ENCODE assay signal across 31 cellular contexts in the genomic region with DNA sequence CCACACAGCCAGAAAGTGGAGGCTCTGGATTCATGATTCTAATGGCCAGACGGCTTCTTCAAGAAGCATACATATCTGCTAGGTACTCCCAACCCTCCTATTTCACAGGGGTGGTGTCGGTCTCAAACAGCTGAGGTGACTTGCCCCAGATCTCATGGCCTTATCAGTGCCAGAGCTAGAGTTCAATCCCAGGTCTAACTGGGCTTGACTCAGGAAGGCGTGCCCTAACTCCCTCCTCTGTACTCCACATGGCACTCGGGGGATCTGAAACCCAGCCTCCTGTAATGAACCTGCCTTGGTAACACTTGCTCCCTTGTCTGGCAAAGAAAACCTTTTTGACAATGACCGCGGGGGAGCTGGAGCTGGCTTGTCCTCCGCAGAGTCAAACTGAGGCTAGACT. TPM values are rescaled to one million over a fixed set of nuclear protein-coding genes. Genes with fewer than 3 reads are reported as not detected.
DNase-seq lines count a peak whose midpoint lies in the region; ATAC-seq and TF ChIP-seq lines count a peak whose summit lies in the region.
"Had no signal": no experiment of that assay in that cellular context is flagged by ENCODE, and none has a peak within 500 bp of the region (broad histone marks: within the 10 kb centered on the region; RNA-seq: fewer than 3 reads in every experiment).

No MANE protein-coding gene starts in this region.

- 43 to 66% methylated on average over 7 of the region's 7 CpGs for WGBS in sigmoid colon, 2 donors

- TF ChIP-seq EP300 in sigmoid colon (IDR thresholded peaks at IDR 0.05), result no peak

- DNase-seq in H7 (peak; percentile 51), WTC11 (ENCODE audit: low spot score) (no peak), mesothelial cell of epicardium (ENCODE audit: low spot score in 2 of 2, unreplicated experiment in 2 of 2) (no peak), sigmoid colon (no peak), NCI-H1694 treated with DMSO at 0.1 percent for 48 hours (lab: John Stamatoyannopoulos, UW) (no peak), SHP77 (lab: John Stamatoyannopoulos, UW) (no peak)
- DNase-seq in activated naive CD4-positive, alpha-beta T cell treated with Interleukin-2 at 50 U/mL for 16 hours, result no peak
- DNase-seq: activated CD4-positive, CD25-positive, alpha-beta regulatory T cell; activated CD8-positive, alpha-beta memory T cell treated with anti-CD3 and anti-CD28 coated beads, Interleukin-2, amount 10 ng/mL, durations not matched to agents 7 days and 5 days; activated naive CD4-positive, alpha-beta T cell; activated T-cell treated with anti-CD3 and anti-CD28 coated beads, Interleukin-2, amount 50 U/mL, for 72 hours; CD4-positive, alpha-beta memory T cell; DMS153; effector CD4-positive, alpha-beta T cell; gastrocnemius medialis; HFFc6; hippocampal formation; mesendoderm; naive thymus-derived CD8-positive, alpha-beta T cell; NCI-H1048; NCI-H187; NCI-H524; PC-9; SHP77 treated with DMSO at 0.1 percent for 48 hours; stimulated activated CD4-positive, alpha-beta T cell treated with anti-CD3 and anti-CD28 coated beads, Interleukin-4, amount 100 ng/mL, for 4 hours had no signal

- no peak for ATAC-seq in WTC11
- ATAC-seq: activated CD8-positive, alpha-beta memory T cell treated with anti-CD3 and anti-CD28 coated beads, Interleukin-2, amount 10 ng/mL, durations not matched to agents 7 days and 5 days; activated T-cell treated with anti-CD3 and anti-CD28 coated beads, Interleukin-2, amount 50 U/mL, for 72 hours; gastrocnemius medialis; naive thymus-derived CD8-positive, alpha-beta T cell; stimulated activated memory B cell treated with anti-CD40 and anti-IgM and Interleukin-4, amounts not matched to agents 10 μg/mL and 1 μg/mL and 100 μg/mL, for 72 hours had no signal

- H3K36me3 ChIP-seq in H7 (replicated peaks; ENCODE audit: control insufficient read depth, insufficient read depth, low read length) (peaks cover 7% of the 10 kb centered on the region), sigmoid colon (peaks cover 20 to 43% (median 33%) of the 10 kb centered on the region in 4 donors)

- intact Hi-C loops in sigmoid colon (cut with DNase I), result no loop called here

- no peak overlapping the region for H3K4me3 Mint-ChIP-seq in WTC11
- H3K4me3 Mint-ChIP-seq in mesothelial cell of epicardium, result no peak overlapping the region
- H3K4me3 Mint-ChIP-seq: activated CD8-positive, alpha-beta memory T cell treated with anti-CD3 and anti-CD28 coated beads, Interleukin-2, amount 10 ng/mL, durations not matched to agents 7 days and 5 days; activated T-cell treated with anti-CD3 and anti-CD28 coated beads, Interleukin-2, amount 50 U/mL, for 72 hours; CD4-positive, alpha-beta memory T cell; HFFc6; naive thymus-derived CD8-positive, alpha-beta T cell; stimulated activated memory B cell treated with anti-CD40 and anti-IgM and Interleukin-4, amounts not matched to agents 10 μg/mL and 1 μg/mL and 100 μg/mL, for 72 hours had no signal

- H3K27me3 ChIP-seq in H7 (ENCODE audit: control insufficient read depth, insufficient read depth, low read length) (no peaks in the 10 kb centered on the region), sigmoid colon (peaks cover 0 to 18% (median 5%) of the 10 kb centered on the region in 3 donors)
- H3K27me3 ChIP-seq: pancreas, right atrium auricular region had no signal

- peaks cover 0 to 40% (median 32%) of the 10 kb centered on the region in 4 donors for H3K4me1 ChIP-seq in sigmoid colon
- H3K4me1 ChIP-seq: pancreas had no signal

- H3K36me3 Mint-ChIP-seq in WTC11, result no peaks in the 10 kb centered on the region
- peaks cover 1% of the 10 kb centered on the region for H3K36me3 Mint-ChIP-seq in mesothelial cell of epicardium
- H3K36me3 Mint-ChIP-seq: activated CD8-positive, alpha-beta memory T cell treated with anti-CD3 and anti-CD28 coated beads, Interleukin-2, amount 10 ng/mL, durations not matched to agents 7 days and 5 days; stimulated activated memory B cell treated with anti-CD40 and anti-IgM and Interleukin-4, amounts not matched to agents 10 μg/mL and 1 μg/mL and 100 μg/mL, for 72 hours had no signal

- H3K27ac Mint-ChIP-seq in WTC11, result peak overlapping the region; percentile 60
- H3K27ac Mint-ChIP-seq in mesothelial cell of epicardium, result peak overlapping the region; percentile 50
- H3K27ac Mint-ChIP-seq: activated CD8-positive, alpha-beta memory T cell treated with anti-CD3 and anti-CD28 coated beads, Interleukin-2, amount 10 ng/mL, durations not matched to agents 7 days and 5 days; activated T-cell treated with anti-CD3 and anti-CD28 coated beads, Interleukin-2, amount 50 U/mL, for 72 hours; HFFc6; naive thymus-derived CD8-positive, alpha-beta T cell; stimulated activated memory B cell treated with anti-CD40 and anti-IgM and Interleukin-4, amounts not matched to agents 10 μg/mL and 1 μg/mL and 100 μg/mL, for 72 hours had no signal

- H3K27me3 Mint-ChIP-seq in WTC11 (ENCODE audit: low read depth) (no peaks in the 10 kb centered on the region), mesothelial cell of epicardium (ENCODE audit: low read depth) (no peaks in the 10 kb centered on the region)
- H3K27me3 Mint-ChIP-seq: activated CD8-positive, alpha-beta memory T cell treated with anti-CD3 and anti-CD28 coated beads, Interleukin-2, amount 10 ng/mL, durations not matched to agents 7 days and 5 days; CD4-positive, alpha-beta memory T cell had no signal

- no peak overlapping the region for H3K4me3 ChIP-seq in H7 (ENCODE audit: insufficient read depth, low read depth, low read length)
- no peak overlapping the region for H3K4me3 ChIP-seq in sigmoid colon
- H3K4me3 ChIP-seq: gastrocnemius medialis, pancreas, PC-9, right atrium auricular region, suprapubic skin had no signal

- POLR2A ChIA-PET in WTC11 (lab: Charles Lee), result no interaction called here

- H3K9me3 ChIP-seq in sigmoid colon, result no peaks in the 10 kb centered on the region
- H3K9me3 ChIP-seq: gastrocnemius medialis, pancreas, right atrium auricular region, suprapubic skin had no signal

- CTCF ChIA-PET in WTC11 (lab: Charles Lee), result interaction anchor here (1.1 to 8.4 kb wide), 7 partner anchors 29 to 193 kb away, joined by 3 to 69 read pairs (median 14); no protein-coding TSS in a partner anchor

- TF ChIP-seq CTCF in WTC11 (IDR thresholded peaks at IDR 0.05) (no peak), mesothelial cell of epicardium (IDR thresholded peaks at IDR 0.05; ENCODE audit: unreplicated experiment) (no peak), sigmoid colon (IDR thresholded peaks at IDR 0.05) (no peak)

- no peak for TF ChIP-seq POLR2A in sigmoid colon (IDR thresholded peaks at IDR 0.05)

- no peaks in the 10 kb centered on the region for H3K4me1 Mint-ChIP-seq in WTC11
- peaks cover 6% of the 10 kb centered on the region for H3K4me1 Mint-ChIP-seq in mesothelial cell of epicardium
- H3K4me1 Mint-ChIP-seq: activated CD8-positive, alpha-beta memory T cell treated with anti-CD3 and anti-CD28 coated beads, Interleukin-2, amount 10 ng/mL, durations not matched to agents 7 days and 5 days; CD4-positive, alpha-beta memory T cell had no signal

- peak overlapping the region in 3 of 4 donors; percentile 40 to 63 (median 49) for H3K27ac ChIP-seq in sigmoid colon
- H3K27ac ChIP-seq: gastrocnemius medialis, pancreas, PC-9, suprapubic skin had no signal

- H3K9me3 Mint-ChIP-seq in WTC11, result no peaks in the 10 kb centered on the region
- H3K9me3 Mint-ChIP-seq in mesothelial cell of epicardium, result no peaks in the 10 kb centered on the region
- H3K9me3 Mint-ChIP-seq: activated T-cell treated with anti-CD3 and anti-CD28 coated beads, Interleukin-2, amount 50 U/mL, for 72 hours; CD4-positive, alpha-beta memory T cell; HFFc6; naive thymus-derived CD8-positive, alpha-beta T cell; stimulated activated memory B cell treated with anti-CD40 and anti-IgM and Interleukin-4, amounts not matched to agents 10 μg/mL and 1 μg/mL and 100 μg/mL, for 72 hours had no signal

TF ChIP-seq in WTC11, 78 proteins besides CTCF, POLR2A, EP300 and RAD21:
- TF ChIP-seq, protein P1, sequence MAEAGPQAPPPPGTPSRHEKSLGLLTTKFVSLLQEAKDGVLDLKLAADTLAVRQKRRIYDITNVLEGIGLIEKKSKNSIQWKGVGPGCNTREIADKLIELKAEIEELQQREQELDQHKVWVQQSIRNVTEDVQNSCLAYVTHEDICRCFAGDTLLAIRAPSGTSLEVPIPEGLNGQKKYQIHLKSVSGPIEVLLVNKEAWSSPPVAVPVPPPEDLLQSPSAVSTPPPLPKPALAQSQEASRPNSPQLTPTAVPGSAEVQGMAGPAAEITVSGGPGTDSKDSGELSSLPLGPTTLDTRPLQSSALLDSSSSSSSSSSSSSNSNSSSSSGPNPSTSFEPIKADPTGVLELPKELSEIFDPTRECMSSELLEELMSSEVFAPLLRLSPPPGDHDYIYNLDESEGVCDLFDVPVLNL (CRISPR knock-in tag; IDR thresholded peaks at IDR 0.05; ENCODE audit: borderline replicate concordance, low read depth), result no peak
- no peak for TF ChIP-seq ZNF423 (CRISPR knock-in tag; IDR thresholded peaks at IDR 0.05)
- no peak for TF ChIP-seq FOXP1 (CRISPR knock-in tag; IDR thresholded peaks at IDR 0.05; ENCODE audit: borderline replicate concordance)
- no peak for TF ChIP-seq RELA (CRISPR knock-in tag; IDR thresholded peaks at IDR 0.05; ENCODE audit: borderline replicate concordance)

RNA-seq across cellular contexts. Expression of a gene that starts 2.1 kb away (rescaled TPM):
- not detected in 2 replicates for total RNA-seq in H7 (2014; rRNA removed; shearing (Covaris generic))
- total RNA-seq in WTC11 (2021), result not detected in 3 replicates
- total RNA-seq in mesothelial cell of epicardium, result not detected in 3 replicates
- not detected for total RNA-seq in sigmoid colon
- polyA plus RNA-seq in sigmoid colon, result under 1 TPM in 1 of 3 donors, not detected in 2; 0.20 TPM
- total RNA-seq: activated CD8-positive, alpha-beta memory T cell treated with anti-CD3 and anti-CD28 coated beads, Interleukin-2, amount 10 ng/mL, durations not matched to agents 7 days and 5 days; activated T-cell treated with anti-CD3 and anti-CD28 coated beads, Interleukin-2, amount 50 U/mL, for 72 hours; CD4-positive, alpha-beta memory T cell; gastrocnemius medialis; HepG2; HFFc6; left lobe of liver; naive thymus-derived CD8-positive, alpha-beta T cell; pancreas; PC-9; right atrium auricular region; suprapubic skin had no signal
- polyA plus RNA-seq: CD4-positive, alpha-beta memory T cell; HepG2; naive thymus-derived CD8-positive, alpha-beta T cell; pancreas had no signal

RNA-seq across cellular contexts. Expression of a gene that starts 44.5 kb away (rescaled TPM):
- 6.1 and 6.2 TPM in 2 replicates for total RNA-seq in H7 (2014; rRNA removed; shearing (Covaris generic))
- total RNA-seq in WTC11 (2021) (6.6 to 9.1 TPM (median 8.8 TPM) in 3 replicates), mesothelial cell of epicardium (1.5 to 2.2 TPM (median 1.8 TPM) in 3 replicates), sigmoid colon (under 1 TPM in 1 of 4 donors, not detected in 3; 0.36 TPM)
- 10 to 100 TPM in 2 of 3 donors, 1 to 10 TPM in 1; 9.6 to 11.9 (median 11.6) TPM for polyA plus RNA-seq in sigmoid colon
- total RNA-seq: activated CD8-positive, alpha-beta memory T cell treated with anti-CD3 and anti-CD28 coated beads, Interleukin-2, amount 10 ng/mL, durations not matched to agents 7 days and 5 days; activated T-cell treated with anti-CD3 and anti-CD28 coated beads, Interleukin-2, amount 50 U/mL, for 72 hours; CD4-positive, alpha-beta memory T cell; gastrocnemius medialis; left lobe of liver; naive thymus-derived CD8-positive, alpha-beta T cell; suprapubic skin had no signal
- polyA plus RNA-seq: CD4-positive, alpha-beta memory T cell; naive thymus-derived CD8-positive, alpha-beta T cell; pancreas had no signal

RNA-seq across cellular contexts. Expression of a gene that starts 59.5 kb away (rescaled TPM):
- total RNA-seq in H7 (2014; rRNA removed; shearing (Covaris generic)), result 57.6 and 61.5 TPM in 2 replicates
- total RNA-seq in WTC11 (2021), result 87.5 to 104 TPM (median 89.1 TPM) in 3 replicates
- total RNA-seq in mesothelial cell of epicardium, result 112 to 118 TPM (median 117 TPM) in 3 replicates
- total RNA-seq in sigmoid colon, result 100 to 1,000 TPM in 2 of 4 donors, 10 to 100 TPM in 2; 69.6 to 127 (median 101) TPM
- 10 to 100 TPM; 24.5 to 50.0 (median 31.8) TPM for polyA plus RNA-seq in sigmoid colon
